In genomic region chr6:16737926-16738325, GRCh38 we compare ENCODE assay signal across 16 cellular contexts. TPM values are rescaled to one million over a fixed set of nuclear protein-coding genes. Genes with fewer than 3 reads are reported as not detected.
DNase-seq lines count a peak whose midpoint lies in the region; ATAC-seq and TF ChIP-seq lines count a peak whose summit lies in the region.
"Had no signal": no experiment of that assay in that cellular context is flagged by ENCODE, and none has a peak within 500 bp of the region (broad histone marks: within the 10 kb centered on the region; RNA-seq: fewer than 3 reads in every experiment).

No MANE protein-coding gene starts in this region.

- intact Hi-C loops in left lung (cut with DNase I) (no loop called here), spleen (cut with DNase I; ENCODE audit: low total_unique reads) (no loop called here)

- no peak overlapping the region for H3K27ac Mint-ChIP-seq in GM23338
- H3K27ac Mint-ChIP-seq: B cell had no signal

- no peaks in the 10 kb centered on the region for H3K79me2 ChIP-seq in GM23338 (replicated peaks; ENCODE audit: insufficient read depth)

- no peak for DNase-seq in GM23338 (ENCODE audit: low spot score)
- DNase-seq in adipocyte (ENCODE audit: low read depth), result no peak
- no peak for DNase-seq in left lung
- no peak for DNase-seq in spleen
- DNase-seq in cortex of kidney (lab: John Stamatoyannopoulos, UW), result no peak
- DNase-seq in glomerular visceral epithelial cell (ENCODE audit: extremely low spot score), result no peak
- DNase-seq: activated CD4-positive, alpha-beta T cell treated with anti-CD3 and anti-CD28 coated beads for 48 hours; naive B cell; NCI-H1436 treated with DMSO at 0.1 percent for 48 hours; NCI-H345; SIG-M5; testis had no signal

- TF ChIP-seq CTCF in GM23338 (conservative IDR thresholded peaks at IDR 0.05; ENCODE audit: low read depth in 2 of 2) (no peak), left lung (IDR thresholded peaks at IDR 0.05) (no peak), spleen (IDR thresholded peaks at IDR 0.05 in 8 of 11, conservative IDR thresholded peaks at IDR 0.05 in 3 of 11) (no peak)

- no peak overlapping the region for H2AFZ ChIP-seq in GM23338

- H3K27ac ChIP-seq in GM23338 (ENCODE audit: low read depth), result no peak overlapping the region
- peak overlapping the region; percentile 41 to 49 for H3K27ac ChIP-seq in left lung
- H3K27ac ChIP-seq in spleen, result peak overlapping the region in 5 of 8 donors; percentile 24 to 52 (median 43)

- H3K4me2 ChIP-seq in GM23338, result 0 out of 2 replicates have a peak overlapping the region, but pooled peaks have one; percentile 1

- H3K27me3 Mint-ChIP-seq in GM23338 (ENCODE audit: insufficient read depth, low read depth, poor library complexity), result no peaks in the 10 kb centered on the region
- H3K27me3 Mint-ChIP-seq: B cell had no signal

- no peak for TF ChIP-seq POLR2A in spleen (IDR thresholded peaks at IDR 0.05)

- H3K36me3 Mint-ChIP-seq in GM23338 (ENCODE audit: low read depth), result no peaks in the 10 kb centered on the region
- H3K36me3 Mint-ChIP-seq: naive B cell had no signal

- H3K36me3 ChIP-seq in GM23338 (ENCODE audit: insufficient read depth) (no peaks in the 10 kb centered on the region), adipocyte (ENCODE audit: control insufficient read depth, insufficient read depth, low read length, severe bottlenecking) (no peaks in the 10 kb centered on the region), left lung (peaks cover 0 to 6% of the 10 kb centered on the region in 2 donors), spleen (peaks cover 0 to 49% (median 5%) of the 10 kb centered on the region in 6 donors)

- no peaks in the 10 kb centered on the region for H3F3A ChIP-seq in GM23338 (replicated peaks; ENCODE audit: low read depth)

- no peak overlapping the region for H3K4me3 ChIP-seq in GM23338
- peak overlapping the region; percentile 17 for H3K4me3 ChIP-seq in adipocyte (ENCODE audit: low read length)
- H3K4me3 ChIP-seq in left lung, result no peak overlapping the region
- H3K4me3 ChIP-seq in spleen, result no peak overlapping the region
- H3K4me3 ChIP-seq: testis had no signal

- no peaks in the 10 kb centered on the region for H3K27me3 ChIP-seq in GM23338 (ENCODE audit: insufficient read depth)
- H3K27me3 ChIP-seq in adipocyte (replicated peaks; ENCODE audit: control insufficient read depth, insufficient read depth, low read length), result no peaks in the 10 kb centered on the region
- no peaks in the 10 kb centered on the region for H3K27me3 ChIP-seq in left lung
- H3K27me3 ChIP-seq in spleen (replicated peaks in 1 of 7), result no peaks in the 10 kb centered on the region
- H3K27me3 ChIP-seq: testis had no signal

- peak overlapping the region; percentile 25 for H3K9ac ChIP-seq in adipocyte (ENCODE audit: low read length)

- H3K9me3 Mint-ChIP-seq in GM23338, result no peaks in the 10 kb centered on the region
- H3K9me3 Mint-ChIP-seq: naive B cell had no signal

- 84 to 92% (median 85%) methylated on average over 5 of the region's 5 CpGs for WGBS in spleen, 5 donors

- H3K4me1 ChIP-seq in GM23338 (ENCODE audit: insufficient read depth) (peaks cover 22% of the 10 kb centered on the region), adipocyte (ENCODE audit: control insufficient read depth, insufficient read depth, low read length) (peaks cover 58% of the 10 kb centered on the region), left lung (peaks cover 42 to 66% of the 10 kb centered on the region in 2 donors), spleen (peaks cover 18 to 91% (median 42%) of the 10 kb centered on the region in 6 donors)

- H3K9me2 ChIP-seq in GM23338 (ENCODE audit: insufficient read depth), result no peaks in the 10 kb centered on the region

- no peak overlapping the region for H3K4me3 Mint-ChIP-seq in GM23338
- H3K4me3 Mint-ChIP-seq: B cell, naive B cell had no signal

- H4K20me1 ChIP-seq in GM23338 (replicated peaks; ENCODE audit: insufficient read depth), result no peaks in the 10 kb centered on the region

- H3K9me3 ChIP-seq in adipocyte (ENCODE audit: control insufficient read depth, low read length), result no peaks in the 10 kb centered on the region
- H3K9me3 ChIP-seq in left lung, result no peaks in the 10 kb centered on the region
- H3K9me3 ChIP-seq in spleen, result no peaks in the 10 kb centered on the region
- H3K9me3 ChIP-seq: testis had no signal

- ATAC-seq in GM23338 (no peak), left lung (no peak), GM18498 (IDR thresholded peaks at IDR 0.05; ENCODE audit: unreplicated experiment) (no peak), GM19324 (IDR thresholded peaks at IDR 0.05; ENCODE audit: low FRiP score, unreplicated experiment) (no peak)
- ATAC-seq: HCT116 had no signal

- H3K4me1 Mint-ChIP-seq in GM23338, result peaks cover 25% of the 10 kb centered on the region
- H3K4me1 Mint-ChIP-seq: naive B cell had no signal

TF ChIP-seq in GM23338, 12 proteins besides CTCF, POLR2A, EP300 and RAD21 (continues in another document):
- TF ChIP-seq POLR2AphosphoS5 (IDR thresholded peaks at IDR 0.05; ENCODE audit: low read depth) (no peak), ETS1 (IDR thresholded peaks at IDR 0.05) (no peak), REST (IDR thresholded peaks at IDR 0.05; ENCODE audit: unreplicated experiment) (no peak)

RNA-seq across cellular contexts. Expression of gene ATXN1, which starts 23.3 kb away (rescaled TPM):
- 8.2 and 9.1 TPM in 2 replicates for total RNA-seq in GM23338 (2014; rRNA removed; shearing (Covaris generic))
- polyA plus RNA-seq in GM23338 (2016; fragmentation: Nextera tagmentation; extraction: Ambion mirVana) (3.9 and 4.8 TPM in 2 replicates), spleen (1 to 10 TPM; 3.5 to 9.4 (median 5.1) TPM)
- total RNA-seq in left lung (10 to 100 TPM; 52.5 to 67.4 TPM), spleen (100 to 1,000 TPM in 2 of 7 donors, 10 to 100 TPM in 5; 64.3 to 123 (median 80.5) TPM)
